In the genomic region with DNA sequence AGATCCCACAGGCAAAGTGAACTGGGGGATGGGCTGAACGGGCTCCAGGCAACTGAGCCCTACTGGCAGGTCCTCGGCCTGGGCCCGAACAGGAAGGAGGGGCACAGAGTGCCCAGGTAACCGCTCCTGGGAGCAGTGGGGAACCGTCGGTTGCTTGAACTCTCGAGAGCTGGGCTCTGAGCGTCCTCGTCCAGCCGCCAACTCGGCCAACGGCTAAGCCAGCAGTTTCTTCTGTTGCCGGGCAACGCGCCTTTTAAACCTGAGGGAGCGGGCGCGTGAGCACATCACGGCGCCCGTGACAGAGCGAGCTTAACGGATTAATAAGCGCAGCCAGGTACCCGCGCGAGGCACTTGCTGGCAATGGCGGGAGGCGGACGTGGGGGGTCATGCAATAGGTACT, we compare ENCODE assay signal across 1 cellular context. TPM values are rescaled to one million over a fixed set of nuclear protein-coding genes. Genes with fewer than 3 reads are reported as not detected.
"Had no signal": no experiment of that assay in that cellular context is flagged by ENCODE, and none has a peak within 500 bp of the region (broad histone marks: within the 10 kb centered on the region; RNA-seq: fewer than 3 reads in every experiment).

TSS of gene GGTLC2 (plus strand) at position 301 of the 400 bp plus-strand sequence. CDS start 1,732 bp downstream, outside the sequence.

RNA-seq across cellular contexts. Expression of gene GGTLC2, which starts in this region (rescaled TPM):
- polyA plus RNA-seq: SK-N-SH had no signal
